In genomic region chr18:35267161-35267651, GRCh38 we compare ENCODE assay signal across 1 cellular context.
A peak's percentile ranks its signal among the peaks of the same experiment; 100 is the strongest.
TF ChIP-seq lines count a peak whose summit lies in the region.

No MANE protein-coding gene starts in this region.

TF ChIP-seq in SK-N-SH, 30 proteins besides CTCF, POLR2A, EP300 and RAD21 (continued from another document):
- TF ChIP-seq MAX (IDR thresholded peaks at IDR 0.05; ENCODE audit: low read depth) (peak; percentile 43; the same call in 1 of the 2 replicates), NFIC (IDR thresholded peaks at IDR 0.05; ENCODE audit: borderline replicate concordance) (no peak), SMC3 (IDR thresholded peaks at IDR 0.05; ENCODE audit: low read depth, low read length) (no peak), FOSL2 (IDR thresholded peaks at IDR 0.05; ENCODE audit: borderline replicate concordance, low read depth) (no peak)
TF ChIP-seq in SK-N-SH: peak in this region for 4.
